In the genomic region with DNA sequence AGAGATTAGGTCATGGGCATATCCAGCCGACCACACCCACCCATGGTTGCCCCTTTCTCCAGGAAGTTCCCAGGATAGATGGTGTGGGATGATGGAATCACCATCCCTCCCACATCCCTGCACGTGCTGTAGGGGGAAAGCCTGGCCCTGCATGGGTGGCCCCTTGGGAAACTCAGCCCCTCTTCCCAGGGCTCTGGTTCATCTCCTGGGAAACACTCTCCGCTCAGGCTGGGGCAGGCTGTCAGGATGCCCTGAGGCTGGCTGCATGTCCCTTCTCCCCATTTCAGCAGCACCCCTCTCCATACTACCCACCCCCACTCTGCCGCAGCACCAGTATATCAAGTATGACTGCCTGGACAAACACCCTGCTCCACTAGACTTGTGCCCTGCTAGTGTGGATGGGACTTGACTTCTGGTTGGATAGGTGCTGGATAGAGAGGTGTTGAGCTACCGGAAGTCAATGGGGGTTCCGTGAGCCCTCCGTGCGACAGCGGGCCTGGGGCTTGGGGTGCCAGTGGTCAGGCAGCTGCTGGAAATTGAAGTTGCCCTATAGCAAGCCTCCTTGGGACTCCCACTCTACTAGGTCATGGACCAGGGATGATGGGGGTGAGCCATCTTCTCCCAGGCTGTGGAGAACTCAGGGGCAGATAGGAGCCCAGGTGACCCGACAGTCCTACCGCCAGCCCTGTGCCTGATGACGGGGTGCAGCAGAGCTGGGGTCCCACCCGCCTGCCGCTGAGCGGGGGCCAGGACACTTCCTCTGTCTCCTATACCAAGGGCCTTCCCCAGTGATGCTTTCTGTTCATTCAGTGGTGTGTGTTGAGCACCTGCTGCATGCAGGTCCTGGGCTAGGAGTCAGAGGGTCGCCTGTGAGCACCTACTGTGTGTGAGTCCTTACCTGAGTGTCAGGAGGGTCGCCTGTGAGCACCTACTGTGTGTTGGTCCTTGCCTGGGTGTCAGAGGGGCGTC, we compare ENCODE assay signal across 12 cellular contexts.
A peak's percentile ranks its signal among the peaks of the same experiment; 100 is the strongest.
DNase-seq lines count a peak whose midpoint lies in the region; ATAC-seq and TF ChIP-seq lines count a peak whose summit lies in the region.
"Had no signal": no experiment of that assay in that cellular context is flagged by ENCODE, and none has a peak within 500 bp of the region (broad histone marks: within the 10 kb centered on the region; RNA-seq: fewer than 3 reads in every experiment).

No MANE protein-coding gene starts in this region.

- no peaks in the 10 kb centered on the region for H3K27me3 ChIP-seq in BE2C

- DNase-seq in BE2C, result peak; percentile 41
- peak; percentile 9 for DNase-seq in GM12865 (ENCODE audit: low read depth)
- DNase-seq in amniotic epithelial cell (ENCODE audit: low read depth), result peak; percentile 41
- DNase-seq in natural killer cell, result peak; percentile 10
- no peak for DNase-seq in G401 (ENCODE audit: low spot score)
- no peak for DNase-seq in amniotic stem cell (lab: John Stamatoyannopoulos, UW)
- DNase-seq in DMS153 (lab: John Stamatoyannopoulos, UW), result no peak
- DNase-seq: NCI-H1092 treated with DMSO at 0.1 percent for 48 hours, NCI-H82, small intestine had no signal

- no peaks in the 10 kb centered on the region for H3K36me3 Mint-ChIP-seq in natural killer cell
- H3K36me3 Mint-ChIP-seq: T-cell had no signal

- intact Hi-C loops in natural killer cell (cut with micrococcal nuclease), result no loop called here

- TF ChIP-seq CTCF in BE2C (IDR thresholded peaks at IDR 0.05; ENCODE audit: low read depth, low read length), result no peak
- TF ChIP-seq CTCF in GM12865 (IDR thresholded peaks at IDR 0.05; ENCODE audit: insufficient read depth, low read depth, low read length, missing control alignments), result no peak
- no peak for TF ChIP-seq CTCF in natural killer cell (IDR thresholded peaks at IDR 0.05)

- no peaks in the 10 kb centered on the region for H3K36me3 ChIP-seq in BE2C

- H3K4me3 ChIP-seq in BE2C (ENCODE audit: low read depth, low read length) (no peak overlapping the region), GM12865 (ENCODE audit: low read depth, low read length) (no peak overlapping the region)

- H3K4me1 Mint-ChIP-seq in natural killer cell, result no peaks in the 10 kb centered on the region
- H3K4me1 Mint-ChIP-seq: T-cell had no signal

- H3K27me3 Mint-ChIP-seq in natural killer cell (ENCODE audit: low read depth in 2 of 2), result peaks cover 4 to 10% of the 10 kb centered on the region in 2 donors

- H3K4me3 Mint-ChIP-seq in natural killer cell, result no peak overlapping the region
- H3K4me3 Mint-ChIP-seq: T-cell had no signal

- H3K27ac Mint-ChIP-seq in natural killer cell, result peak overlapping the region in 1 of 2 donors; percentile 69
- H3K27ac Mint-ChIP-seq: T-cell had no signal

- ATAC-seq in natural killer cell (no peak), GM19351 (IDR thresholded peaks at IDR 0.05; ENCODE audit: unreplicated experiment) (no peak)
- ATAC-seq: T-cell had no signal

- in situ Hi-C loops in G401 (cut with HindIII; ENCODE audit: low sequenced_read_pairs), result no loop called here

- no peaks in the 10 kb centered on the region; the same call in 1 of the 2 replicates for H3K4me1 ChIP-seq in BE2C

- no peaks in the 10 kb centered on the region for H3K9me3 ChIP-seq in BE2C

- H3K9me3 Mint-ChIP-seq in natural killer cell, result no peaks in the 10 kb centered on the region

Comparison
In these comparisons a context has a peak if more than half of its experiments do, and no peak if none do; other contexts are left out.
1. DNase-seq: peak in BE2C (single experiment), GM12865 (single experiment), amniotic epithelial cell (single experiment) and natural killer cell (single experiment); none in G401 (single experiment), amniotic stem cell (single experiment) and DMS153 (single experiment).